Comparison of ENCODE assay signal across 14 cellular contexts in genomic region chr7:138889566-138889965, GRCh38.
DNase-seq lines count a peak whose midpoint lies in the region; ATAC-seq, FAIRE-seq and TF ChIP-seq lines count a peak whose summit lies in the region.
"Had no signal": no experiment of that assay in that cellular context is flagged by ENCODE, and none has a peak within 500 bp of the region (broad histone marks: within the 10 kb centered on the region; RNA-seq: fewer than 3 reads in every experiment).

No MANE protein-coding gene starts in this region.

- FAIRE-seq in endothelial cell of umbilical vein (lab: Jason Lieb, UNC) (no peak), GM12891 (lab: Jason Lieb, UNC) (no peak)

- peaks cover 3% of the 10 kb centered on the region; the same call in 1 of the 2 replicates for H3K27me3 Mint-ChIP-seq in HFFc6 (ENCODE audit: insufficient read depth)

- H3K4me2 ChIP-seq in endothelial cell of umbilical vein (ENCODE audit: insufficient read depth, low read length), result no peak overlapping the region

- H2AFZ ChIP-seq in endothelial cell of umbilical vein (ENCODE audit: low read depth, low read length), result no peak overlapping the region

- H3K36me3 ChIP-seq in endothelial cell of umbilical vein (ENCODE audit: control insufficient read depth in 2 of 2, extremely low read depth in 1 of 2, insufficient read depth in 2 of 2, low read length in 2 of 2), result no peaks in the 10 kb centered on the region
- H3K36me3 ChIP-seq: esophagus squamous epithelium, uterus had no signal

- no peak overlapping the region for H3K4me3 ChIP-seq in endothelial cell of umbilical vein (replicated peaks in 1 of 3; ENCODE audit: insufficient read depth in 1 of 3, low read depth in 1 of 3, low read length in 3 of 3)
- H3K4me3 ChIP-seq: esophagus squamous epithelium, uterus had no signal

- no peaks in the 10 kb centered on the region for H3K9me3 ChIP-seq in endothelial cell of umbilical vein (replicated peaks; ENCODE audit: control insufficient read depth, insufficient read depth, low read length)
- H3K9me3 ChIP-seq: esophagus squamous epithelium, uterus had no signal

- H3K27ac Mint-ChIP-seq in HFFc6, result peak overlapping the region; percentile 91
- H3K27ac Mint-ChIP-seq: activated CD4-positive, alpha-beta memory T cell treated with anti-CD3 and anti-CD28 coated beads, Interleukin-2, amount 10 ng/mL, durations not matched to agents 7 days and 5 days; activated naive CD4-positive, alpha-beta T cell treated with anti-CD3 and anti-CD28 coated beads for 36 hours had no signal

- H3K27me3 ChIP-seq in endothelial cell of umbilical vein (ENCODE audit: control insufficient read depth in 2 of 2, insufficient read depth in 2 of 2, low read length in 2 of 2), result no peaks in the 10 kb centered on the region
- H3K27me3 ChIP-seq: esophagus squamous epithelium, uterus had no signal

- BruUV-seq in endothelial cell of umbilical vein (replicated peaks; lab: Mats Ljungman, UMichigan), result no TSS peak

- no peaks in the 10 kb centered on the region for H3K9me1 ChIP-seq in endothelial cell of umbilical vein (replicated peaks; ENCODE audit: control insufficient read depth, extremely low read depth, insufficient read depth, low read length)

- ATAC-seq in HG02970 (IDR thresholded peaks at IDR 0.05; ENCODE audit: low FRiP score, unreplicated experiment), result no peak
- ATAC-seq in GM21360 (IDR thresholded peaks at IDR 0.05; ENCODE audit: unreplicated experiment), result no peak

- intact Hi-C loops in endothelial cell of umbilical vein (cut with micrococcal nuclease), result loop anchor here (1.0 to 5.0 kb wide), 3 partner anchors 148 to 343 kb away; partner anchors contain the start of genes UBN2 and ZC3HAV1L

- peak overlapping the region; percentile 31; the same call in 1 of the 2 replicates for H3K4me3 Mint-ChIP-seq in HFFc6
- H3K4me3 Mint-ChIP-seq: activated CD4-positive, alpha-beta memory T cell treated with anti-CD3 and anti-CD28 coated beads, Interleukin-2, amount 10 ng/mL, durations not matched to agents 7 days and 5 days; activated naive CD4-positive, alpha-beta T cell treated with anti-CD3 and anti-CD28 coated beads for 36 hours had no signal

- TF ChIP-seq POLR2A in endothelial cell of umbilical vein (IDR thresholded peaks at IDR 0.05; ENCODE audit: low read depth, low read length), result no peak
- no peak for TF ChIP-seq POLR2A in GM12891 (IDR thresholded peaks at IDR 0.05; ENCODE audit: low read depth, low read length)

- dilution Hi-C loops in endothelial cell of umbilical vein (cut with MboI; ENCODE audit: extremely low pct_ligation_motif_present, low sequenced_read_pairs), result no loop called here

- H4K20me1 ChIP-seq in endothelial cell of umbilical vein (replicated peaks; ENCODE audit: control insufficient read depth, extremely low read depth, insufficient read depth, low read length), result no peaks in the 10 kb centered on the region

- no peak overlapping the region for H3K9ac ChIP-seq in endothelial cell of umbilical vein (replicated peaks; ENCODE audit: extremely low read depth, insufficient read depth, low read length)

- H3K4me1 Mint-ChIP-seq in HFFc6 (ENCODE audit: low read depth), result peaks cover 39% of the 10 kb centered on the region

- peaks cover 12% of the 10 kb centered on the region for H3K36me3 Mint-ChIP-seq in HFFc6 (ENCODE audit: low read depth)

- CTCF ChIA-PET in endothelial cell of umbilical vein (lab: Charles Lee), result no interaction called here

- H3K79me2 ChIP-seq in endothelial cell of umbilical vein (ENCODE audit: control insufficient read depth, insufficient read depth, low read length), result no peaks in the 10 kb centered on the region

- no peaks in the 10 kb centered on the region for H3K9me3 Mint-ChIP-seq in HFFc6
- H3K9me3 Mint-ChIP-seq: activated CD4-positive, alpha-beta memory T cell treated with anti-CD3 and anti-CD28 coated beads, Interleukin-2, amount 10 ng/mL, durations not matched to agents 7 days and 5 days; activated naive CD4-positive, alpha-beta T cell treated with anti-CD3 and anti-CD28 coated beads for 36 hours had no signal

- H3K27ac ChIP-seq in 22Rv1 (peak overlapping the region; percentile 93), endothelial cell of umbilical vein (ENCODE audit: insufficient read depth, low read depth, low read length) (no peak overlapping the region)
- H3K27ac ChIP-seq: esophagus squamous epithelium, uterus had no signal

- POLR2A ChIA-PET in endothelial cell of umbilical vein (lab: Charles Lee), result no interaction called here

- no peak for TF ChIP-seq CTCF in 22Rv1 (IDR thresholded peaks at IDR 0.05)
- TF ChIP-seq CTCF in HFFc6 (IDR thresholded peaks at IDR 0.05), result no peak
- TF ChIP-seq CTCF in endothelial cell of umbilical vein (IDR thresholded peaks at IDR 0.05; ENCODE audit: extremely low read depth in 1 of 2, insufficient read depth in 1 of 2, low read depth in 1 of 2, low read length in 2 of 2), result no peak

- H3K4me1 ChIP-seq in endothelial cell of umbilical vein (ENCODE audit: control insufficient read depth, extremely low read depth, insufficient read depth, low read length), result no peaks in the 10 kb centered on the region

- DNase-seq in HFFc6 (peak; percentile 30), NCI-H345 treated with DMSO at 0.1 percent for 48 hours (lab: John Stamatoyannopoulos, UW; ENCODE audit: unreplicated experiment) (peak; percentile 43), endothelial cell of umbilical vein (ENCODE audit: low read depth, low spot score) (no peak), NCI-H510A treated with DMSO at 0.1 percent for 48 hours (lab: John Stamatoyannopoulos, UW) (no peak), GM12891 (ENCODE audit: insufficient read length, low spot score) (no peak)
- DNase-seq: activated CD4-positive, alpha-beta memory T cell treated with anti-CD3 and anti-CD28 coated beads, Interleukin-2, amount 10 ng/mL, durations not matched to agents 7 days and 5 days; activated naive CD4-positive, alpha-beta T cell treated with anti-CD3 and anti-CD28 coated beads for 36 hours; esophagus squamous epithelium; H7; stimulated activated CD4-positive, alpha-beta T cell treated with anti-CD3 and anti-CD28 coated beads, Interleukin-2, amount 100 ng/mL, for 24 hours; uterus had no signal

TF ChIP-seq in endothelial cell of umbilical vein, 7 proteins besides CTCF, POLR2A, EP300 and RAD21:
- TF ChIP-seq MAX (IDR thresholded peaks at IDR 0.05; ENCODE audit: insufficient read depth, insufficient read length) (no peak), JUN (IDR thresholded peaks at IDR 0.05; ENCODE audit: borderline replicate concordance, insufficient read depth, insufficient read length, low read depth) (peak; percentile 12), FOS (IDR thresholded peaks at IDR 0.05; ENCODE audit: borderline replicate concordance, insufficient read depth, low read length) (no peak), POLR2AphosphoS5 (IDR thresholded peaks at IDR 0.05; ENCODE audit: insufficient read depth, low read depth, low read length) (no peak), EZH2 (IDR thresholded peaks at IDR 0.05; ENCODE audit: borderline replicate concordance, low read depth, low read length, severe bottlenecking) (no peak)

TF ChIP-seq in GM12891, 5 proteins besides CTCF, POLR2A, EP300 and RAD21:
- TF ChIP-seq POLR2AphosphoS5 (IDR thresholded peaks at IDR 0.05; ENCODE audit: low read depth, low read length) (no peak), POU2F2 (IDR thresholded peaks at IDR 0.05; ENCODE audit: low read depth, low read length) (no peak)

Comparison
In these comparisons a context has a peak if more than half of its experiments do, and no peak if none do; other contexts are left out.
1. DNase-seq: peak in HFFc6 (single experiment) and NCI-H345 treated with DMSO at 0.1 percent for 48 hours (single experiment); none in endothelial cell of umbilical vein (single experiment), NCI-H510A treated with DMSO at 0.1 percent for 48 hours (single experiment) and GM12891 (single experiment).